9 cellular contexts compared by ENCODE assay signal in genomic region chr17:75535119-75535537, GRCh38. TPM values are rescaled to one million over a fixed set of nuclear protein-coding genes. Genes with fewer than 3 reads are reported as not detected.
DNase-seq lines count a peak whose midpoint lies in the region; ATAC-seq, FAIRE-seq and TF ChIP-seq lines count a peak whose summit lies in the region.
"Had no signal": no experiment of that assay in that cellular context is flagged by ENCODE, and none has a peak within 500 bp of the region (broad histone marks: within the 10 kb centered on the region; RNA-seq: fewer than 3 reads in every experiment).

No MANE protein-coding gene starts in this region.

- H3K27me3 ChIP-seq in lower lobe of right lung (ENCODE audit: low read depth) = no peaks in the 10 kb centered on the region

- H3K9me3 ChIP-seq in lower lobe of right lung = no peaks in the 10 kb centered on the region

- no peaks in the 10 kb centered on the region for H3K9me3 Mint-ChIP-seq in stimulated activated memory B cell treated with anti-CD40 and anti-IgM and Interleukin-4, amounts not matched to agents 10 μg/mL and 1 μg/mL and 100 μg/mL, for 72 hours

- intact Hi-C loops in lower lobe of right lung (cut with DNase I) = no loop called here

- DNase-seq in Jurkat, Clone E6-1 (ENCODE audit: low read depth, low spot score) = peak; percentile 30
- DNase-seq in activated T-cell treated with anti-CD3 and anti-CD28 coated beads, Interleukin-2, amount 50 U/mL, for 1 hour = peak; percentile 53
- DNase-seq in lower lobe of right lung (no peak), GM12892 (ENCODE audit: insufficient read length) (no peak), NCI-H1930 (lab: John Stamatoyannopoulos, UW) (no peak), 8988T (no peak)

- peak overlapping the region; percentile 75 for H3K27ac Mint-ChIP-seq in stimulated activated memory B cell treated with anti-CD40 and anti-IgM and Interleukin-4, amounts not matched to agents 10 μg/mL and 1 μg/mL and 100 μg/mL, for 72 hours

- peak overlapping the region; percentile 71 for H3K27ac ChIP-seq in lower lobe of right lung

- H3K4me1 ChIP-seq in lower lobe of right lung = peaks cover 26% of the 10 kb centered on the region

- H3K4me3 Mint-ChIP-seq in stimulated activated memory B cell treated with anti-CD40 and anti-IgM and Interleukin-4, amounts not matched to agents 10 μg/mL and 1 μg/mL and 100 μg/mL, for 72 hours = peak overlapping the region; percentile 9

- peaks cover 8% of the 10 kb centered on the region for H3K36me3 ChIP-seq in lower lobe of right lung

- no peak for TF ChIP-seq CTCF in lower lobe of right lung (IDR thresholded peaks at IDR 0.05)

- no peak for TF ChIP-seq POLR2A in GM12892 (IDR thresholded peaks at IDR 0.05; ENCODE audit: low read depth, low read length)

- ATAC-seq in lower lobe of right lung (peak; percentile 0 to 44), GM19463 (IDR thresholded peaks at IDR 0.05; ENCODE audit: unreplicated experiment) (no peak)
- peak; percentile 88 for ATAC-seq in stimulated activated memory B cell treated with anti-CD40 and anti-IgM and Interleukin-4, amounts not matched to agents 10 μg/mL and 1 μg/mL and 100 μg/mL, for 72 hours

- no peaks in the 10 kb centered on the region for H3K27me3 Mint-ChIP-seq in stimulated activated memory B cell treated with anti-CD40 and anti-IgM and Interleukin-4, amounts not matched to agents 10 μg/mL and 1 μg/mL and 100 μg/mL, for 72 hours

- no peak for FAIRE-seq in GM12892 (lab: Jason Lieb, UNC)
- FAIRE-seq: astrocyte had no signal

- H3K4me1 Mint-ChIP-seq in stimulated activated memory B cell treated with anti-CD40 and anti-IgM and Interleukin-4, amounts not matched to agents 10 μg/mL and 1 μg/mL and 100 μg/mL, for 72 hours = peaks cover 15% of the 10 kb centered on the region

- H3K4me3 ChIP-seq in Jurkat, Clone E6-1 (ENCODE audit: low read length) = no peak overlapping the region
- H3K4me3 ChIP-seq in lower lobe of right lung = no peak overlapping the region

- no peaks in the 10 kb centered on the region for H3K36me3 Mint-ChIP-seq in stimulated activated memory B cell treated with anti-CD40 and anti-IgM and Interleukin-4, amounts not matched to agents 10 μg/mL and 1 μg/mL and 100 μg/mL, for 72 hours

RNA-seq across cellular contexts. Expression of gene LLGL2, which starts 9.6 kb away (rescaled TPM):
- not detected for polyA plus RNA-seq in Jurkat, Clone E6-1 (2012; ENCODE audit: insufficient read depth, insufficient read length)
- total RNA-seq in lower lobe of right lung = 111 TPM
- polyA plus RNA-seq in GM12892 (2012; ENCODE audit: missing spikeins) = 1.9 TPM

RNA-seq across cellular contexts. Expression of gene TSEN54, which starts 18.8 kb away (rescaled TPM):
- 77.0 TPM for polyA plus RNA-seq in Jurkat, Clone E6-1 (2012; ENCODE audit: insufficient read depth, insufficient read length)
- total RNA-seq in lower lobe of right lung = 20.4 TPM
- 24.2 TPM for polyA plus RNA-seq in GM12892 (2012; ENCODE audit: missing spikeins)

RNA-seq across cellular contexts. Expression of gene CASKIN2, which starts 19.8 kb away (rescaled TPM):
- polyA plus RNA-seq in Jurkat, Clone E6-1 (2012; ENCODE audit: insufficient read depth, insufficient read length) = 11.1 TPM
- total RNA-seq in lower lobe of right lung = 68.8 TPM
- 0.23 TPM for polyA plus RNA-seq in GM12892 (2012; ENCODE audit: missing spikeins)

RNA-seq across cellular contexts. Expression of gene MYO15B, which starts 52.5 kb away (rescaled TPM):
- 60.5 TPM for polyA plus RNA-seq in Jurkat, Clone E6-1 (2012; ENCODE audit: insufficient read depth, insufficient read length)
- total RNA-seq in lower lobe of right lung = 181 TPM
- polyA plus RNA-seq in GM12892 (2012; ENCODE audit: missing spikeins) = 1.00 TPM

Comparison
In these comparisons a context has a peak if more than half of its experiments do, and no peak if none do; other contexts are left out.
1. DNase-seq: peak in Jurkat, Clone E6-1 (single experiment) and activated T-cell treated with anti-CD3 and anti-CD28 coated beads, Interleukin-2, amount 50 U/mL, for 1 hour (single experiment); none in lower lobe of right lung (single experiment), GM12892 (single experiment), NCI-H1930 (0 of 2) and 8988T (single experiment).